20 cellular contexts compared by ENCODE assay signal in the genomic region with DNA sequence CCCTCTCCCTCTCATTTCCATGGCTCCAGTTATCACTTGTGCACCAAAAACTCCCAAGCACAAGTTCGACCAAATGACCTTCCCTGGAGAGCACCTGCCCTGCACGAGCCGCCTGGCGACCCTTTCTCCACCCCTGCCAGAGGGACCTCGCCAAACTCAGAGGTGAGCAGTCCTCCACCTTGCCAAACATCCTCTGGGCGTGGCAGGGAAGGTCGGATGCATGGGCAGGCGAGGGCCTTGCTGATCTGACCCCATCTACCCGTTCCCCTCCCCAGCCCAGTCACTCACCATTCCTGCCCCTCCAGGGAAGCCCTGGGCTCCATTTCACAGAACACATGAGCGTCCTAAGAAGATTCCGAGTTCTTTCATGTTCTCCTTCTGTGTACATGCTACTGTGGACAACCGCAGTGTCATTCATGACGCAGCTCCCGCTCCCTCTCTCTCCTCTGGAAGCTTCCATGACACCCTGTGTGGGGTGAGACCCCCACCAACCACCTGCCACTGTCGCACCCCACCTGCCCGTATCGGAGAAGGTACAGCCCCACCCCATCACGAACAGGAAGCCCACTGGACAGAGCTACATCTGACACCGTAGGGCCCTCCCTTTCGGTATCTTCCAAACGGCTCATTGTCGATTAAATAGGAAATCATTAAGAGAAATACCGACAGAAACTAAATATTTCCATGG.
DNase-seq lines count a peak whose midpoint lies in the region; ATAC-seq and TF ChIP-seq lines count a peak whose summit lies in the region.
"Had no signal": no experiment of that assay in that cellular context is flagged by ENCODE, and none has a peak within 500 bp of the region (broad histone marks: within the 10 kb centered on the region; RNA-seq: fewer than 3 reads in every experiment).

No MANE protein-coding gene starts in this region.

- CTCF ChIA-PET in OCI-LY7 (lab: Charles Lee; ENCODE audit: unreplicated experiment), result no interaction called here

- H3K9me3 ChIP-seq in right cardiac atrium (ENCODE audit: control insufficient read depth, low read length), result no peaks in the 10 kb centered on the region
- H3K9me3 ChIP-seq in stomach, result no peaks in the 10 kb centered on the region
- H3K9me3 ChIP-seq in OCI-LY7 (ENCODE audit: low read length), result no peaks in the 10 kb centered on the region
- H3K9me3 ChIP-seq in BE2C, result no peaks in the 10 kb centered on the region

- H3K4me3 ChIP-seq in right cardiac atrium (ENCODE audit: low read length) (no peak overlapping the region), stomach (no peak overlapping the region), OCI-LY7 (ENCODE audit: low read depth, low read length, poor library complexity, severe bottlenecking) (no peak overlapping the region), BE2C (ENCODE audit: low read depth, low read length) (no peak overlapping the region)
- H3K4me3 ChIP-seq: SK-N-MC had no signal

- H3K9me2 ChIP-seq in OCI-LY7 (ENCODE audit: insufficient read depth, low read length), result no peaks in the 10 kb centered on the region

- intact Hi-C loops in Right ventricle myocardium inferior (cut with DNase I), result no loop called here
- intact Hi-C loops in right cardiac atrium (cut with DNase I), result no loop called here
- intact Hi-C loops in stomach (cut with DNase I; ENCODE audit: low total_unique reads), result no loop called here
- intact Hi-C loops in OCI-LY7 (cut with micrococcal nuclease; ENCODE audit: unreplicated experiment), result no loop called here

- TF ChIP-seq EP300 in stomach (IDR thresholded peaks at IDR 0.05), result no peak

- H4K20me1 ChIP-seq in OCI-LY7 (ENCODE audit: insufficient read depth, low read length), result no peaks in the 10 kb centered on the region; the same call in 1 of the 2 replicates

- H2AFZ ChIP-seq in OCI-LY7 (ENCODE audit: low read length), result no peak overlapping the region

- no peak for TF ChIP-seq POLR2A in stomach (IDR thresholded peaks at IDR 0.05)

- H3K4me2 ChIP-seq in OCI-LY7 (ENCODE audit: low read length), result no peak overlapping the region

- no TSS peak for BruUV-seq in OCI-LY7 (replicated peaks; lab: Mats Ljungman, UMichigan)

- TF ChIP-seq CTCF in VCaP (conservative IDR thresholded peaks at IDR 0.05) (no peak), stomach (IDR thresholded peaks at IDR 0.05) (no peak), OCI-LY7 (conservative IDR thresholded peaks at IDR 0.05; ENCODE audit: low read length) (no peak), BE2C (IDR thresholded peaks at IDR 0.05; ENCODE audit: low read depth, low read length) (no peak)

- H3K27ac ChIP-seq in right cardiac atrium (ENCODE audit: low read length) (no peak overlapping the region), VCaP (peak overlapping the region; percentile 74), stomach (no peak overlapping the region), OCI-LY7 (ENCODE audit: low read depth, low read length, poor library complexity, severe bottlenecking) (no peak overlapping the region)
- H3K27ac ChIP-seq: C4-2B, SK-N-MC had no signal

- WGBS in right cardiac atrium, result 86% methylated on average over 23 of the region's 23 CpGs
- WGBS in stomach, 5 donors, result 69 to 85% (median 74%) methylated on average over 23 of the region's 23 CpGs

- H3K27me3 ChIP-seq in right cardiac atrium (ENCODE audit: control insufficient read depth, insufficient read depth), result no peaks in the 10 kb centered on the region
- peaks cover 0 to 4% (median 0%) of the 10 kb centered on the region in 3 donors for H3K27me3 ChIP-seq in stomach
- no peaks in the 10 kb centered on the region for H3K27me3 ChIP-seq in BE2C

- POLR2A ChIA-PET in OCI-LY7 (lab: Charles Lee), result no interaction called here

- peaks cover 4% of the 10 kb centered on the region for H3K4me1 ChIP-seq in right cardiac atrium (ENCODE audit: control insufficient read depth, insufficient read depth, low read length)
- H3K4me1 ChIP-seq in stomach, result no peaks in the 10 kb centered on the region
- H3K4me1 ChIP-seq in OCI-LY7 (ENCODE audit: insufficient read depth, low read length, poor library complexity, severe bottlenecking), result no peaks in the 10 kb centered on the region
- no peaks in the 10 kb centered on the region for H3K4me1 ChIP-seq in BE2C

- ATAC-seq in Right ventricle myocardium inferior (no peak), right cardiac atrium (no peak)
- ATAC-seq: HCT116 had no signal

- no peaks in the 10 kb centered on the region for H3K36me3 ChIP-seq in stomach
- no peaks in the 10 kb centered on the region for H3K36me3 ChIP-seq in OCI-LY7 (ENCODE audit: insufficient read depth, low read length)
- H3K36me3 ChIP-seq in BE2C, result no peaks in the 10 kb centered on the region

- H3K79me2 ChIP-seq in OCI-LY7 (ENCODE audit: insufficient read depth, low read depth, low read length), result no peaks in the 10 kb centered on the region

- peak; percentile 35 for DNase-seq in Right ventricle myocardium inferior (ENCODE audit: missing footprints)
- no peak for DNase-seq in right cardiac atrium
- DNase-seq in mesenteric fat pad (ENCODE audit: low spot score), result peak; percentile 82
- DNase-seq in stomach, result peak; percentile 15
- no peak for DNase-seq in OCI-LY7 (ENCODE audit: low spot score)
- DNase-seq in BE2C, result no peak
- DNase-seq in CD1c-positive myeloid dendritic cell (ENCODE audit: extremely low spot score), result no peak
- DNase-seq: GOT3; IMR-90; KG1; NCI-H2029; NCI-H446 treated with DMSO at 0.1 percent for 48 hours; NCI-H82; NK-92 treated with Interleukin-12 subunit alpha and Interleukin-12 subunit beta, amount 100 ng/mL, for 24 hours; RPMI8226; SHP77 treated with DMSO at 0.1 percent for 48 hours had no signal

Comparison
In these comparisons a context has a peak if more than half of its experiments do, and no peak if none do; other contexts are left out.
1. DNase-seq: peak in Right ventricle myocardium inferior (single experiment), mesenteric fat pad (single experiment) and stomach (single experiment); none in right cardiac atrium (0 of 3), OCI-LY7 (single experiment), BE2C (single experiment) and CD1c-positive myeloid dendritic cell (single experiment).